ENCODE assay signal across 8 cellular contexts in genomic region chr15:64010719-64011118, GRCh38. TPM values are rescaled to one million over a fixed set of nuclear protein-coding genes. Genes with fewer than 3 reads are reported as not detected.
DNase-seq lines count a peak whose midpoint lies in the region; ATAC-seq and TF ChIP-seq lines count a peak whose summit lies in the region.

No MANE protein-coding gene starts in this region.

- intact Hi-C loops in spleen (cut with DNase I; ENCODE audit: low total_unique reads): no loop called here

- WGBS in spleen, 5 donors: 21 to 40% (median 30%) methylated on average over 3 of the region's 3 CpGs

- no peaks in the 10 kb centered on the region for H3K36me3 ChIP-seq in spleen

- H3K4me1 ChIP-seq in spleen: peaks cover 17 to 92% (median 62%) of the 10 kb centered on the region in 6 donors

- no peaks in the 10 kb centered on the region for H3K27me3 ChIP-seq in spleen (replicated peaks in 1 of 7)

- H3K27ac ChIP-seq in spleen: peak overlapping the region in 7 of 8 donors; percentile 10 to 84 (median 63)

- ATAC-seq in GM18505 (IDR thresholded peaks at IDR 0.05; ENCODE audit: unreplicated experiment): peak; percentile 80
- ATAC-seq in HG02798 (IDR thresholded peaks at IDR 0.05; ENCODE audit: poor library complexity, unreplicated experiment): peak; percentile 82

- DNase-seq in NCI-H2196 treated with DMSO at 0.1 percent for 48 hours (lab: John Stamatoyannopoulos, UW; ENCODE audit: unreplicated experiment): peak; percentile 18
- peak; percentile 84 for DNase-seq in activated CD8-positive, alpha-beta memory T cell treated with anti-CD3 and anti-CD28 coated beads for 24 hours
- DNase-seq in fibroblast of gingiva (ENCODE audit: low read depth): peak; percentile 80
- DNase-seq in spleen: peak; percentile 92
- DNase-seq in OCI-M2 (lab: John Stamatoyannopoulos, UW; ENCODE audit: unreplicated experiment): no peak
- DNase-seq in NCI-H1436 (lab: John Stamatoyannopoulos, UW): no peak

- TF ChIP-seq CTCF in spleen (IDR thresholded peaks at IDR 0.05 in 8 of 11, conservative IDR thresholded peaks at IDR 0.05 in 3 of 11): peak in 9 of 11 experiments; percentile 10 to 54 (median 32)

- no peak overlapping the region for H3K4me3 ChIP-seq in spleen

- TF ChIP-seq POLR2A in GM18505 (IDR thresholded peaks at IDR 0.05; ENCODE audit: borderline replicate concordance, extremely low read depth, insufficient read depth, insufficient read length) (no peak), spleen (IDR thresholded peaks at IDR 0.05) (no peak)

- H3K9me3 ChIP-seq in spleen: no peaks in the 10 kb centered on the region

RNA-seq across cellular contexts. Expression of gene DAPK2, which starts 35.6 kb away (rescaled TPM):
- total RNA-seq in spleen: 10 to 100 TPM; 12.2 to 38.3 (median 20.6) TPM
- 1 to 10 TPM; 4.9 to 7.6 (median 6.0) TPM for polyA plus RNA-seq in spleen

Comparison
In these comparisons a context has a peak if more than half of its experiments do, and no peak if none do; other contexts are left out.
1. DNase-seq: peak in NCI-H2196 treated with DMSO at 0.1 percent for 48 hours (single experiment), activated CD8-positive, alpha-beta memory T cell treated with anti-CD3 and anti-CD28 coated beads for 24 hours (single experiment), fibroblast of gingiva (single experiment) and spleen (single experiment); none in OCI-M2 (single experiment) and NCI-H1436 (single experiment).